Comparison of ENCODE assay signal across 26 cellular contexts in genomic region chr16:64122177-64122576, GRCh38.
DNase-seq lines count a peak whose midpoint lies in the region; ATAC-seq lines count a peak whose summit lies in the region.
"Had no signal": no experiment of that assay in that cellular context is flagged by ENCODE, and none has a peak within 500 bp of the region (broad histone marks: within the 10 kb centered on the region; RNA-seq: fewer than 3 reads in every experiment).

No MANE protein-coding gene starts in this region.

- DNase-seq in A172 (ENCODE audit: low spot score) (peak; percentile 32), HT1080 (ENCODE audit: low read depth) (peak; percentile 11), RPMI8226 (peak; percentile 17), myocyte (ENCODE audit: low read depth) (peak; percentile 37), putamen (ENCODE audit: low spot score) (no peak)
- no peak for DNase-seq in activated T-cell treated with anti-CD3 and anti-CD28 coated beads, Interleukin-2, amount 50 U/mL, for 48 hours
- no peak for DNase-seq in activated CD4-positive, alpha-beta T cell treated with anti-CD3 and anti-CD28 coated beads, Interleukin-2, amount 50 U/mL, for 1 hour
- DNase-seq: activated CD4-positive, alpha-beta memory T cell treated with anti-CD3 and anti-CD28 coated beads for 36 hours; activated CD4-positive, CD25-positive, alpha-beta regulatory T cell treated with anti-CD3 and anti-CD28 coated beads, Interleukin-2, amount 50 U/mL, for 72 hours; CD8-positive, alpha-beta memory T cell; DMS 273 treated with DMSO at 0.1 percent for 48 hours; effector CD8-positive, alpha-beta T cell; left lung; mesendoderm; NCI-H1048; NCI-H1694 treated with DMSO at 0.1 percent for 48 hours; NCI-H2171; OCI-M1; right cardiac atrium; spleen; stimulated activated CD4-positive, alpha-beta T cell treated with anti-CD3 and anti-CD28 coated beads, Interleukin-2, amount 100 ng/mL, for 24 hours; stimulated activated naive CD8-positive, alpha-beta T cell treated with anti-CD3 and anti-CD28 coated beads, Interleukin-15, Interleukin-2, amounts not matched to agents 100 U/mL and 50 U/mL, for 24 hours; upper lobe of right lung had no signal

- no peak for ATAC-seq in HG03025 (IDR thresholded peaks at IDR 0.05; ENCODE audit: low FRiP score, unreplicated experiment)
- ATAC-seq: activated naive CD4-positive, alpha-beta T cell treated with anti-CD3 and anti-CD28 coated beads, Interleukin-2, amount 50 U/mL, for 72 hours; left lung; right cardiac atrium; Right ventricle myocardium inferior; stimulated activated naive CD8-positive, alpha-beta T cell treated with anti-CD3 and anti-CD28 coated beads, Interleukin-15, Interleukin-2, amounts not matched to agents 100 U/mL and 50 U/mL, for 24 hours; upper lobe of right lung had no signal

Comparison
In these comparisons a context has a peak if more than half of its experiments do, and no peak if none do; other contexts are left out.
1. DNase-seq: peak in A172 (single experiment), HT1080 (single experiment), RPMI8226 (single experiment) and myocyte (single experiment); none in activated T-cell treated with anti-CD3 and anti-CD28 coated beads, Interleukin-2, amount 50 U/mL, for 48 hours (0 of 2), putamen (single experiment) and activated CD4-positive, alpha-beta T cell treated with anti-CD3 and anti-CD28 coated beads, Interleukin-2, amount 50 U/mL, for 1 hour (single experiment).